ENCODE assay signal across 18 cellular contexts in the genomic region with DNA sequence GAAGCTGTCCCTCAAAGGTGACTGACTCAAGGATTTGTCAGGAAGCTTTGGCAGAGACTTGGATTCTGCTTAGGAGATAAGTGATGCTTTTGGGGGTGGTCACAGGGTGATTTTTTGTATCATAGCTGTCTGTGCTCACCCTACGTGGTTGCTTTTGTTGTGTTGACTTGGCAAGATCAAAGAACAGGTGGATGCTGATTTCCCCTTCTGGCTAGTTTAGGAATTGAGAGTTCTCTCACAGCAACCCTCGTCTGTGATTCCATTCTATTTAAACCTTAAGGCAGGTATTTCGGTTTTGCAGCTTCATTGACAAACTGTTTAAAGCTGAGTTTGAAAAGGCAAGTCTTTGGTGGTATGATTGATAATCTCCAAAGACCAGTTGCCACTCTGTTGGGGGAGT. TPM values are rescaled to one million over a fixed set of nuclear protein-coding genes. Genes with fewer than 3 reads are reported as not detected.
DNase-seq lines count a peak whose midpoint lies in the region; ATAC-seq, FAIRE-seq and TF ChIP-seq lines count a peak whose summit lies in the region.
"Had no signal": no experiment of that assay in that cellular context is flagged by ENCODE, and none has a peak within 500 bp of the region (broad histone marks: within the 10 kb centered on the region; RNA-seq: fewer than 3 reads in every experiment).

No MANE protein-coding gene starts in this region.

- no peak for FAIRE-seq in GM12891 (lab: Jason Lieb, UNC)
- FAIRE-seq: colon had no signal

- TF ChIP-seq CTCF in CD8-positive, alpha-beta T cell (IDR thresholded peaks at IDR 0.05) = no peak
- no peak for TF ChIP-seq CTCF in HL-60 (IDR thresholded peaks at IDR 0.05; ENCODE audit: insufficient read depth, low read length)

- H3K9me3 Mint-ChIP-seq in CD8-positive, alpha-beta T cell = no peaks in the 10 kb centered on the region
- no peaks in the 10 kb centered on the region for H3K9me3 Mint-ChIP-seq in naive thymus-derived CD4-positive, alpha-beta T cell

- CTCF ChIA-PET in CD8-positive, alpha-beta T cell (lab: Charles Lee) = interaction anchor here (0.8 to 5.4 kb wide), 11 partner anchors 11 to 91 kb away, joined by 3 to 57 read pairs (median 7); a partner anchor contains a TSS
- CTCF ChIA-PET in naive thymus-derived CD4-positive, alpha-beta T cell (lab: Charles Lee) = interaction anchor here (1.1 to 3.2 kb wide), 5 partner anchors 9 to 70 kb away, joined by 3 to 14 read pairs (median 4); a partner anchor contains a TSS

- peak overlapping the region; percentile 35 for H3K27ac ChIP-seq in CD8-positive, alpha-beta T cell (ENCODE audit: low read depth, low read length)
- peak overlapping the region; percentile 88 for H3K27ac ChIP-seq in HL-60 (replicated peaks)
- H3K27ac ChIP-seq in naive thymus-derived CD4-positive, alpha-beta T cell (ENCODE audit: low read depth, low read length) = no peak overlapping the region
- H3K27ac ChIP-seq: WERI-Rb-1 had no signal

- H3K4me3 ChIP-seq in CD8-positive, alpha-beta T cell (ENCODE audit: low read depth, low read length) = peak overlapping the region; percentile 26
- H3K4me3 ChIP-seq in HL-60 (replicated peaks; ENCODE audit: insufficient read depth, low read length) = no peak overlapping the region
- H3K4me3 ChIP-seq in naive thymus-derived CD4-positive, alpha-beta T cell (ENCODE audit: low read length) = peak overlapping the region; percentile 56
- H3K4me3 ChIP-seq: left ventricle myocardium inferior, skin epidermis had no signal

- H3K27me3 Mint-ChIP-seq in CD8-positive, alpha-beta T cell (ENCODE audit: low read depth) = no peaks in the 10 kb centered on the region
- H3K27me3 Mint-ChIP-seq in naive thymus-derived CD4-positive, alpha-beta T cell = no peaks in the 10 kb centered on the region

- no peaks in the 10 kb centered on the region for H3K27me3 ChIP-seq in CD8-positive, alpha-beta T cell (ENCODE audit: insufficient read depth, low read length)
- no peaks in the 10 kb centered on the region for H3K27me3 ChIP-seq in HL-60 (ENCODE audit: insufficient read depth, poor library complexity, severe bottlenecking)
- no peaks in the 10 kb centered on the region for H3K27me3 ChIP-seq in naive thymus-derived CD4-positive, alpha-beta T cell (ENCODE audit: control insufficient read depth in 2 of 2, insufficient read depth in 2 of 2, low read length in 2 of 2)

- intact Hi-C loops in CD8-positive, alpha-beta T cell (cut with DNase I, micrococcal nuclease) = loop anchor here in 1 of 2 experiments (1.0 kb wide), 1 partner anchor 10 kb away; no protein-coding TSS in a partner anchor
- intact Hi-C loops in naive thymus-derived CD4-positive, alpha-beta T cell (cut with micrococcal nuclease) = no loop called here

- H3K9me3 ChIP-seq in CD8-positive, alpha-beta T cell (ENCODE audit: low read length) = no peaks in the 10 kb centered on the region
- no peaks in the 10 kb centered on the region for H3K9me3 ChIP-seq in naive thymus-derived CD4-positive, alpha-beta T cell (ENCODE audit: control insufficient read depth in 2 of 3, low read length in 3 of 3)
- H3K9me3 ChIP-seq: left ventricle myocardium inferior had no signal

- peak overlapping the region; percentile 92 for H3K27ac Mint-ChIP-seq in CD8-positive, alpha-beta T cell
- peak overlapping the region in 8 of 9 donors; percentile 60 to 98 (median 93) for H3K27ac Mint-ChIP-seq in naive thymus-derived CD4-positive, alpha-beta T cell

- ATAC-seq in CD8-positive, alpha-beta T cell = no peak
- ATAC-seq in naive thymus-derived CD4-positive, alpha-beta T cell = no peak
- ATAC-seq in HG03457 (IDR thresholded peaks at IDR 0.05; ENCODE audit: unreplicated experiment) = no peak
- ATAC-seq in HG03095 (IDR thresholded peaks at IDR 0.05; ENCODE audit: unreplicated experiment) = no peak
- no peak for ATAC-seq in HG03521 (IDR thresholded peaks at IDR 0.05; ENCODE audit: unreplicated experiment)

- no peak for DNase-seq in CD8-positive, alpha-beta T cell
- DNase-seq in HL-60 (ENCODE audit: low read depth in 1 of 2, low spot score in 1 of 2) = no peak
- peak; percentile 49 for DNase-seq in cerebellar cortex (ENCODE audit: low spot score)
- DNase-seq in naive thymus-derived CD4-positive, alpha-beta T cell = peak in 2 of 9 donors; percentile 30
- DNase-seq in GM12891 (ENCODE audit: insufficient read length, low spot score) = no peak
- DNase-seq: activated effector memory CD4-positive, alpha-beta T cell treated with Interleukin-2 at 50 U/mL for 16 hours; foreskin melanocyte; left ventricle myocardium inferior; NCI-H1694; posterior cingulate gyrus; stimulated activated CD4-positive, alpha-beta T cell treated with anti-CD3 and anti-CD28 coated beads, Interleukin-4, amount 100 ng/mL, for 4 hours; stimulated activated CD8-positive, alpha-beta memory T cell treated with anti-CD3 and anti-CD28 coated beads, Interleukin-4, amount 100 ng/mL, for 48 hours; WERI-Rb-1 had no signal

- POLR2A ChIA-PET in CD8-positive, alpha-beta T cell (lab: Charles Lee) = interaction anchor here (0.7 to 5.4 kb wide), 7 partner anchors 13 to 746 kb away, joined by 3 to 71 read pairs (median 6); a partner anchor contains a TSS
- POLR2A ChIA-PET in naive thymus-derived CD4-positive, alpha-beta T cell (lab: Charles Lee) = interaction anchor here (0.6 to 5.5 kb wide), 3 partner anchors 23 to 27 kb away, joined by 3 to 81 read pairs (median 3); a partner anchor contains a TSS

- peaks cover 71% of the 10 kb centered on the region for H3K4me1 ChIP-seq in CD8-positive, alpha-beta T cell (ENCODE audit: insufficient read depth, low read length)
- H3K4me1 ChIP-seq in naive thymus-derived CD4-positive, alpha-beta T cell (ENCODE audit: control insufficient read depth in 2 of 2, insufficient read depth in 2 of 2, low read length in 2 of 2) = peaks cover 53 to 75% of the 10 kb centered on the region in 2 donors

- peaks cover 6% of the 10 kb centered on the region for H3K36me3 Mint-ChIP-seq in CD8-positive, alpha-beta T cell
- peaks cover 0 to 17% (median 0%) of the 10 kb centered on the region in 5 donors for H3K36me3 Mint-ChIP-seq in naive thymus-derived CD4-positive, alpha-beta T cell

- H3K4me1 Mint-ChIP-seq in CD8-positive, alpha-beta T cell (ENCODE audit: low read depth) = peaks cover 84% of the 10 kb centered on the region
- H3K4me1 Mint-ChIP-seq in naive thymus-derived CD4-positive, alpha-beta T cell = peaks cover 60 to 81% (median 73%) of the 10 kb centered on the region in 7 donors

- peak overlapping the region; percentile 61 for H3K4me3 Mint-ChIP-seq in CD8-positive, alpha-beta T cell
- peak overlapping the region in 7 of 10 donors; percentile 2 to 88 (median 73) for H3K4me3 Mint-ChIP-seq in naive thymus-derived CD4-positive, alpha-beta T cell

- H3K36me3 ChIP-seq in CD8-positive, alpha-beta T cell (ENCODE audit: insufficient read depth, low read length) = no peaks in the 10 kb centered on the region
- no peaks in the 10 kb centered on the region for H3K36me3 ChIP-seq in naive thymus-derived CD4-positive, alpha-beta T cell (ENCODE audit: control insufficient read depth in 2 of 3, insufficient read depth in 3 of 3, low read length in 3 of 3)
- H3K36me3 ChIP-seq: left ventricle myocardium inferior, WERI-Rb-1 had no signal

- no peak for TF ChIP-seq POLR2A in GM12891 (IDR thresholded peaks at IDR 0.05; ENCODE audit: low read depth, low read length)

TF ChIP-seq in GM12891, 5 proteins besides CTCF, POLR2A, EP300 and RAD21:
- no peak for TF ChIP-seq PAX5 (IDR thresholded peaks at IDR 0.05; ENCODE audit: insufficient read depth, low read length, severe bottlenecking)
- TF ChIP-seq TAF1 (IDR thresholded peaks at IDR 0.05; ENCODE audit: low read depth, low read length) = no peak
- no peak for TF ChIP-seq POU2F2 (IDR thresholded peaks at IDR 0.05; ENCODE audit: low read depth, low read length)
- TF ChIP-seq SPI1 (IDR thresholded peaks at IDR 0.05; ENCODE audit: low read depth, low read length) = no peak
- TF ChIP-seq POLR2AphosphoS5 (IDR thresholded peaks at IDR 0.05; ENCODE audit: low read depth, low read length) = no peak

RNA-seq across cellular contexts. Expression of a gene that starts 27.2 kb away (rescaled TPM):
- total RNA-seq in CD8-positive, alpha-beta T cell = 10 to 100 TPM; 46.0 to 46.6 TPM
- 100 to 1,000 TPM in 1 of 5 experiments, 10 to 100 TPM in 4; 20.1 to 123 (median 29.1) TPM for total RNA-seq in naive thymus-derived CD4-positive, alpha-beta T cell
- 10 to 100 TPM; 10.5 to 12.9 TPM for polyA plus RNA-seq in naive thymus-derived CD4-positive, alpha-beta T cell
- polyA plus RNA-seq in GM12891 (2012; ENCODE audit: low read depth, missing spikeins) = 9.8 TPM
